Comparison of ENCODE assay signal across 10 cellular contexts in genomic region chr19:18225355-18225701, GRCh38. TPM values are rescaled to one million over a fixed set of nuclear protein-coding genes. Genes with fewer than 3 reads are reported as not detected.
DNase-seq lines count a peak whose midpoint lies in the region; ATAC-seq and TF ChIP-seq lines count a peak whose summit lies in the region.
"Had no signal": no experiment of that assay in that cellular context is flagged by ENCODE, and none has a peak within 500 bp of the region (broad histone marks: within the 10 kb centered on the region; RNA-seq: fewer than 3 reads in every experiment).

No MANE protein-coding gene starts in this region.

- H3K27me3 Mint-ChIP-seq in stimulated activated naive CD8-positive, alpha-beta T cell treated with anti-CD3 and anti-CD28 coated beads, Interleukin-15, amount 100 ng/mL, for 72 hours, result peaks cover 90% of the 10 kb centered on the region
- peaks cover 89% of the 10 kb centered on the region for H3K27me3 Mint-ChIP-seq in central memory CD8-positive, alpha-beta T cell
- peaks cover 24 to 86% (median 54%) of the 10 kb centered on the region in 5 donors for H3K27me3 Mint-ChIP-seq in naive thymus-derived CD8-positive, alpha-beta T cell

- H3K36me3 Mint-ChIP-seq in central memory CD8-positive, alpha-beta T cell (ENCODE audit: insufficient read depth), result peaks cover 6% of the 10 kb centered on the region
- peaks cover 0 to 6% (median 0%) of the 10 kb centered on the region in 3 donors for H3K36me3 Mint-ChIP-seq in naive thymus-derived CD8-positive, alpha-beta T cell
- H3K36me3 Mint-ChIP-seq: CD4-positive, CD25-positive, alpha-beta regulatory T cell had no signal

- ATAC-seq in stimulated activated naive CD8-positive, alpha-beta T cell treated with anti-CD3 and anti-CD28 coated beads, Interleukin-15, amount 100 ng/mL, for 72 hours, result no peak
- no peak for ATAC-seq in stimulated activated naive CD8-positive, alpha-beta T cell treated with anti-CD3 and anti-CD28 coated beads, Interleukin-15, Interleukin-2, amounts not matched to agents 100 U/mL and 50 U/mL, for 24 hours
- no peak for ATAC-seq in central memory CD8-positive, alpha-beta T cell (replicated peaks; ENCODE audit: extremely low read depth, poor library complexity, severe bottlenecking)
- no peak for ATAC-seq in naive thymus-derived CD8-positive, alpha-beta T cell

- POLR2A ChIA-PET in naive thymus-derived CD8-positive, alpha-beta T cell (lab: Charles Lee), result interaction anchor here (1.8 kb wide), 1 partner anchor 8 kb away, joined by 5 read pairs; no protein-coding TSS in a partner anchor
- POLR2A ChIA-PET in HEK293T (lab: Yijun Ruan, JAX), result interaction anchor here (0.7 to 2.0 kb wide), 4 partner anchors 33 to 73 kb away, joined by 3 to 8 read pairs (median 4); partner anchors contain the start of genes JUND, MPV17L2 and PIK3R2

- no peaks in the 10 kb centered on the region for H3K9me3 Mint-ChIP-seq in stimulated activated naive CD8-positive, alpha-beta T cell treated with anti-CD3 and anti-CD28 coated beads, Interleukin-15, amount 100 ng/mL, for 72 hours
- no peaks in the 10 kb centered on the region for H3K9me3 Mint-ChIP-seq in central memory CD8-positive, alpha-beta T cell
- H3K9me3 Mint-ChIP-seq in naive thymus-derived CD8-positive, alpha-beta T cell, result peaks cover 0 to 2% (median 0%) of the 10 kb centered on the region in 9 donors

- CTCF ChIA-PET in HEK293T (lab: Yijun Ruan, JAX), result interaction anchor here (1.7 kb wide), 1 partner anchor 54 kb away, joined by 12 read pairs; no protein-coding TSS in a partner anchor

- DNase-seq in stimulated activated naive CD8-positive, alpha-beta T cell treated with anti-CD3 and anti-CD28 coated beads, Interleukin-15, amount 100 ng/mL, for 72 hours, result no peak
- DNase-seq in stimulated activated naive CD8-positive, alpha-beta T cell treated with anti-CD3 and anti-CD28 coated beads, Interleukin-15, Interleukin-2, amounts not matched to agents 100 U/mL and 50 U/mL, for 24 hours, result no peak
- no peak for DNase-seq in central memory CD8-positive, alpha-beta T cell (ENCODE audit: low spot score in 2 of 2)
- DNase-seq in naive thymus-derived CD8-positive, alpha-beta T cell, result no peak
- DNase-seq in SHP77 (lab: John Stamatoyannopoulos, UW) (no peak), COLO668 (lab: John Stamatoyannopoulos, UW; ENCODE audit: unreplicated experiment) (no peak), midbrain (lab: John Stamatoyannopoulos, UW) (no peak), HEK293T (ENCODE audit: extremely low spot score) (no peak)
- DNase-seq: CD4-positive, CD25-positive, alpha-beta regulatory T cell; NCI-H2171 had no signal

- H3K4me1 Mint-ChIP-seq in stimulated activated naive CD8-positive, alpha-beta T cell treated with anti-CD3 and anti-CD28 coated beads, Interleukin-15, amount 100 ng/mL, for 72 hours, result peaks cover 47% of the 10 kb centered on the region
- peaks cover 19% of the 10 kb centered on the region for H3K4me1 Mint-ChIP-seq in central memory CD8-positive, alpha-beta T cell
- peaks cover 15 to 37% (median 26%) of the 10 kb centered on the region in 4 donors for H3K4me1 Mint-ChIP-seq in naive thymus-derived CD8-positive, alpha-beta T cell

- H3K27ac Mint-ChIP-seq in stimulated activated naive CD8-positive, alpha-beta T cell treated with anti-CD3 and anti-CD28 coated beads, Interleukin-15, amount 100 ng/mL, for 72 hours, result no peak overlapping the region
- no peak overlapping the region for H3K27ac Mint-ChIP-seq in central memory CD8-positive, alpha-beta T cell (ENCODE audit: low read depth)
- H3K27ac Mint-ChIP-seq in naive thymus-derived CD8-positive, alpha-beta T cell, result no peak overlapping the region

- H3K4me3 Mint-ChIP-seq in stimulated activated naive CD8-positive, alpha-beta T cell treated with anti-CD3 and anti-CD28 coated beads, Interleukin-15, amount 100 ng/mL, for 72 hours, result peak overlapping the region; percentile 85 to 94
- peak overlapping the region; percentile 79 for H3K4me3 Mint-ChIP-seq in central memory CD8-positive, alpha-beta T cell
- H3K4me3 Mint-ChIP-seq in naive thymus-derived CD8-positive, alpha-beta T cell, result peak overlapping the region in 8 of 10 donors; percentile 16 to 92 (median 88)

TF ChIP-seq in HEK293T, 16 proteins besides CTCF, POLR2A, EP300 and RAD21:
- TF ChIP-seq TARDBP (IDR thresholded peaks at IDR 0.05) (no peak), ELF4 (IDR thresholded peaks at IDR 0.05) (no peak), FOXK2 (IDR thresholded peaks at IDR 0.05) (no peak), BHLHE40 (IDR thresholded peaks at IDR 0.05; ENCODE audit: borderline replicate concordance) (no peak), ZNF384 (IDR thresholded peaks at IDR 0.05) (no peak), NFRKB (IDR thresholded peaks at IDR 0.05) (no peak), SUZ12 (IDR thresholded peaks at IDR 0.05) (no peak), FOXM1 (IDR thresholded peaks at IDR 0.05; ENCODE audit: borderline replicate concordance) (no peak)

RNA-seq across cellular contexts. Expression of gene PDE4C, which starts 0.9 kb away (rescaled TPM):
- total RNA-seq in naive thymus-derived CD8-positive, alpha-beta T cell, result not detected
- not detected for polyA plus RNA-seq in naive thymus-derived CD8-positive, alpha-beta T cell
- total RNA-seq: CD4-positive, CD25-positive, alpha-beta regulatory T cell had no signal
- polyA plus RNA-seq: CD4-positive, CD25-positive, alpha-beta regulatory T cell had no signal

RNA-seq across cellular contexts. Expression of gene RAB3A, which starts 21.5 kb away (rescaled TPM):
- 1 to 10 TPM; 2.9 to 3.8 TPM for total RNA-seq in naive thymus-derived CD8-positive, alpha-beta T cell
- 1 to 10 TPM; 1.3 to 2.3 (median 1.8) TPM for polyA plus RNA-seq in naive thymus-derived CD8-positive, alpha-beta T cell

RNA-seq across cellular contexts. Expression of gene MPV17L2, which starts 32.3 kb away (rescaled TPM):
- total RNA-seq in naive thymus-derived CD8-positive, alpha-beta T cell, result 1 to 10 TPM; 5.8 to 7.0 TPM
- polyA plus RNA-seq in naive thymus-derived CD8-positive, alpha-beta T cell, result 10 to 100 TPM in 1 of 3 donors, 1 to 10 TPM in 2; 5.1 to 12.2 (median 9.4) TPM

RNA-seq across cellular contexts. Expression of gene IQCN, which starts 48.9 kb away (rescaled TPM):
- total RNA-seq in naive thymus-derived CD8-positive, alpha-beta T cell, result 1 to 10 TPM; 7.4 to 8.4 TPM
- polyA plus RNA-seq in naive thymus-derived CD8-positive, alpha-beta T cell, result under 1 TPM in 2 of 3 donors, not detected in 1; 0.06 to 0.15 TPM

RNA-seq across cellular contexts. Expression of gene IFI30, which starts 51.7 kb away (rescaled TPM):
- 10 to 100 TPM; 13.7 to 15.3 TPM for total RNA-seq in naive thymus-derived CD8-positive, alpha-beta T cell
- 1 to 10 TPM; 3.3 to 7.1 (median 5.4) TPM for polyA plus RNA-seq in naive thymus-derived CD8-positive, alpha-beta T cell
